Comparison of ENCODE assay signal across 1 cellular context in the genomic region with DNA sequence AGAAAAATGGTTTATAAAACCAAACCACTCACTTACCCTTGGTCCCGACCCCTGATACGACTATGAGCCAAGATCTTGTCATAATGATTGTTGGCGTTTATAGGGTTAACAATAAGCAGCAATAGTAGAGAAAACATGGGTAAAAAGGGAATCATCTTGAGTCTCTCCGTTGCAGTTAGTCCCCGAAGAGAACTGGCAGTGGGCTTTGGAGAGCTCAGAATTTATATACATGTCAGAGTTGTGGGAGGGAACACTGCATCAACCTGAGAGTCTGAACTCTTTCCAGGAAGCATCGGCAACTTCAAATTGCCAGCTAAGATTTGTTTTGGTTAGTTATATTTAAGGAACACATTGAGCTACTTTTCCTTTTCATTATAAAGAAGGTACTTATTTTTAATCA.
TF ChIP-seq lines count a peak whose summit lies in the region.

A gene with protein sequence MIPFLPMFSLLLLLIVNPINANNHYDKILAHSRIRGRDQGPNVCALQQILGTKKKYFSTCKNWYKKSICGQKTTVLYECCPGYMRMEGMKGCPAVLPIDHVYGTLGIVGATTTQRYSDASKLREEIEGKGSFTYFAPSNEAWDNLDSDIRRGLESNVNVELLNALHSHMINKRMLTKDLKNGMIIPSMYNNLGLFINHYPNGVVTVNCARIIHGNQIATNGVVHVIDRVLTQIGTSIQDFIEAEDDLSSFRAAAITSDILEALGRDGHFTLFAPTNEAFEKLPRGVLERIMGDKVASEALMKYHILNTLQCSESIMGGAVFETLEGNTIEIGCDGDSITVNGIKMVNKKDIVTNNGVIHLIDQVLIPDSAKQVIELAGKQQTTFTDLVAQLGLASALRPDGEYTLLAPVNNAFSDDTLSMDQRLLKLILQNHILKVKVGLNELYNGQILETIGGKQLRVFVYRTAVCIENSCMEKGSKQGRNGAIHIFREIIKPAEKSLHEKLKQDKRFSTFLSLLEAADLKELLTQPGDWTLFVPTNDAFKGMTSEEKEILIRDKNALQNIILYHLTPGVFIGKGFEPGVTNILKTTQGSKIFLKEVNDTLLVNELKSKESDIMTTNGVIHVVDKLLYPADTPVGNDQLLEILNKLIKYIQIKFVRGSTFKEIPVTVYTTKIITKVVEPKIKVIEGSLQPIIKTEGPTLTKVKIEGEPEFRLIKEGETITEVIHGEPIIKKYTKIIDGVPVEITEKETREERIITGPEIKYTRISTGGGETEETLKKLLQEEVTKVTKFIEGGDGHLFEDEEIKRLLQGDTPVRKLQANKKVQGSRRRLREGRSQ (minus strand): TSS at position 197 of the 400 bp plus-strand sequence. CDS start 42 bp downstream, at position 155.

TF ChIP-seq in IMR-90, 13 proteins besides CTCF, POLR2A, EP300 and RAD21 (continued from another document):
- TF ChIP-seq RCOR1 (IDR thresholded peaks at IDR 0.05; ENCODE audit: insufficient replicate concordance, low read length) (no peak), NFE2L2 (IDR thresholded peaks at IDR 0.05; ENCODE audit: low read depth, low read length) (no peak)
